In genomic region chr14:57533214-57533613, GRCh38 we compare ENCODE assay signal across 8 cellular contexts. TPM values are rescaled to one million over a fixed set of nuclear protein-coding genes. Genes with fewer than 3 reads are reported as not detected.
DNase-seq lines count a peak whose midpoint lies in the region; ATAC-seq lines count a peak whose summit lies in the region.

No MANE protein-coding gene starts in this region.

- H3K4me1 Mint-ChIP-seq in activated CD4-positive, alpha-beta T cell treated with anti-CD3 and anti-CD28 coated beads, Interleukin-2, amount 10 ng/mL, durations not matched to agents 24 days and 14 days = no peaks in the 10 kb centered on the region
- no peaks in the 10 kb centered on the region for H3K4me1 Mint-ChIP-seq in activated CD4-positive, alpha-beta memory T cell treated with anti-CD3 and anti-CD28 coated beads, Interleukin-2, amount 10 ng/mL, durations not matched to agents 7 days and 5 days
- H3K4me1 Mint-ChIP-seq in activated T-helper 2 cell treated with anti-CD3 and anti-CD28 coated beads, Interferon-gamma antibody, Interleukin-2, Interleukin-4, amounts not matched to agents 10 μg/mL and 5 μg/mL and 100 μg/mL, durations not matched to agents 14 hours and 24 hours and 36 hours (ENCODE audit: low read depth) = no peaks in the 10 kb centered on the region

- peak; percentile 56 for ATAC-seq in HG03097 (IDR thresholded peaks at IDR 0.05; ENCODE audit: low FRiP score, unreplicated experiment)
- no peak for ATAC-seq in GM19467 (IDR thresholded peaks at IDR 0.05; ENCODE audit: unreplicated experiment)
- no peak for ATAC-seq in GM21723 (IDR thresholded peaks at IDR 0.05; ENCODE audit: unreplicated experiment)

- POLR2A ChIA-PET in activated CD4-positive, alpha-beta memory T cell treated with anti-CD3 and anti-CD28 coated beads, Interleukin-2, amount 10 ng/mL, durations not matched to agents 7 days and 5 days (lab: Charles Lee) = no interaction called here

- CTCF ChIA-PET in activated CD4-positive, alpha-beta memory T cell treated with anti-CD3 and anti-CD28 coated beads, Interleukin-2, amount 10 ng/mL, durations not matched to agents 7 days and 5 days (lab: Charles Lee) = interaction anchor here (1.0 to 1.7 kb wide), 4 partner anchors 10 to 540 kb away, joined by 3 to 4 read pairs (median 4); no protein-coding TSS in a partner anchor

- H3K27ac Mint-ChIP-seq in activated CD4-positive, alpha-beta T cell treated with anti-CD3 and anti-CD28 coated beads, Interleukin-2, amount 10 ng/mL, durations not matched to agents 24 days and 14 days = no peak overlapping the region
- no peak overlapping the region for H3K27ac Mint-ChIP-seq in activated CD4-positive, alpha-beta memory T cell treated with anti-CD3 and anti-CD28 coated beads, Interleukin-2, amount 10 ng/mL, durations not matched to agents 7 days and 5 days
- no peak overlapping the region for H3K27ac Mint-ChIP-seq in activated T-helper 2 cell treated with anti-CD3 and anti-CD28 coated beads, Interferon-gamma antibody, Interleukin-2, Interleukin-4, amounts not matched to agents 10 μg/mL and 5 μg/mL and 100 μg/mL, durations not matched to agents 14 hours and 24 hours and 36 hours

- no peaks in the 10 kb centered on the region for H3K27me3 Mint-ChIP-seq in activated CD4-positive, alpha-beta T cell treated with anti-CD3 and anti-CD28 coated beads, Interleukin-2, amount 10 ng/mL, durations not matched to agents 24 days and 14 days
- no peaks in the 10 kb centered on the region for H3K27me3 Mint-ChIP-seq in activated CD4-positive, alpha-beta memory T cell treated with anti-CD3 and anti-CD28 coated beads, Interleukin-2, amount 10 ng/mL, durations not matched to agents 7 days and 5 days
- H3K27me3 Mint-ChIP-seq in activated T-helper 2 cell treated with anti-CD3 and anti-CD28 coated beads, Interferon-gamma antibody, Interleukin-2, Interleukin-4, amounts not matched to agents 10 μg/mL and 5 μg/mL and 100 μg/mL, durations not matched to agents 14 hours and 24 hours and 36 hours (ENCODE audit: low read depth) = no peaks in the 10 kb centered on the region

- H3K36me3 Mint-ChIP-seq in activated CD4-positive, alpha-beta T cell treated with anti-CD3 and anti-CD28 coated beads, Interleukin-2, amount 10 ng/mL, durations not matched to agents 24 days and 14 days (ENCODE audit: low read depth) = no peaks in the 10 kb centered on the region
- no peaks in the 10 kb centered on the region for H3K36me3 Mint-ChIP-seq in activated CD4-positive, alpha-beta memory T cell treated with anti-CD3 and anti-CD28 coated beads, Interleukin-2, amount 10 ng/mL, durations not matched to agents 7 days and 5 days (ENCODE audit: low read depth)
- no peaks in the 10 kb centered on the region for H3K36me3 Mint-ChIP-seq in activated T-helper 2 cell treated with anti-CD3 and anti-CD28 coated beads, Interferon-gamma antibody, Interleukin-2, Interleukin-4, amounts not matched to agents 10 μg/mL and 5 μg/mL and 100 μg/mL, durations not matched to agents 14 hours and 24 hours and 36 hours (ENCODE audit: low read depth)

- peak; percentile 57 for DNase-seq in activated CD4-positive, alpha-beta T cell treated with anti-CD3 and anti-CD28 coated beads, Interleukin-2, amount 10 ng/mL, durations not matched to agents 24 days and 14 days
- DNase-seq in activated CD4-positive, alpha-beta T cell treated with anti-CD3 and anti-CD28 coated beads for 4 hours = no peak
- peak; percentile 16 for DNase-seq in activated CD4-positive, alpha-beta memory T cell treated with anti-CD3 and anti-CD28 coated beads, Interleukin-2, amount 10 ng/mL, durations not matched to agents 7 days and 5 days
- peak; percentile 3 to 23 for DNase-seq in lung microvascular endothelial cell (ENCODE audit: low read depth in 2 of 2)
- DNase-seq in activated T-helper 2 cell treated with anti-CD3 and anti-CD28 coated beads, Interferon-gamma antibody, Interleukin-2, Interleukin-4, amounts not matched to agents 10 μg/mL and 5 μg/mL and 100 μg/mL, durations not matched to agents 14 hours and 24 hours and 36 hours (ENCODE audit: low spot score) = no peak

- no peak overlapping the region for H3K4me3 Mint-ChIP-seq in activated CD4-positive, alpha-beta T cell treated with anti-CD3 and anti-CD28 coated beads, Interleukin-2, amount 10 ng/mL, durations not matched to agents 24 days and 14 days
- H3K4me3 Mint-ChIP-seq in activated CD4-positive, alpha-beta memory T cell treated with anti-CD3 and anti-CD28 coated beads, Interleukin-2, amount 10 ng/mL, durations not matched to agents 7 days and 5 days = no peak overlapping the region
- no peak overlapping the region for H3K4me3 Mint-ChIP-seq in activated T-helper 2 cell treated with anti-CD3 and anti-CD28 coated beads, Interferon-gamma antibody, Interleukin-2, Interleukin-4, amounts not matched to agents 10 μg/mL and 5 μg/mL and 100 μg/mL, durations not matched to agents 14 hours and 24 hours and 36 hours (ENCODE audit: low read depth)

- H3K9me3 Mint-ChIP-seq in activated CD4-positive, alpha-beta T cell treated with anti-CD3 and anti-CD28 coated beads, Interleukin-2, amount 10 ng/mL, durations not matched to agents 24 days and 14 days = no peaks in the 10 kb centered on the region
- no peaks in the 10 kb centered on the region for H3K9me3 Mint-ChIP-seq in activated CD4-positive, alpha-beta memory T cell treated with anti-CD3 and anti-CD28 coated beads, Interleukin-2, amount 10 ng/mL, durations not matched to agents 7 days and 5 days
- H3K9me3 Mint-ChIP-seq in activated T-helper 2 cell treated with anti-CD3 and anti-CD28 coated beads, Interferon-gamma antibody, Interleukin-2, Interleukin-4, amounts not matched to agents 10 μg/mL and 5 μg/mL and 100 μg/mL, durations not matched to agents 14 hours and 24 hours and 36 hours = no peaks in the 10 kb centered on the region

- intact Hi-C loops in activated CD4-positive, alpha-beta T cell treated with anti-CD3 and anti-CD28 coated beads, Interleukin-2, amount 10 ng/mL, durations not matched to agents 24 days and 14 days (cut with micrococcal nuclease) = loop anchor here (5.0 kb wide), 1 partner anchor 539 kb away; no protein-coding TSS in a partner anchor
- intact Hi-C loops in activated T-helper 2 cell treated with anti-CD3 and anti-CD28 coated beads, Interferon-gamma antibody, Interleukin-2, Interleukin-4, amounts not matched to agents 10 μg/mL and 5 μg/mL and 100 μg/mL, durations not matched to agents 14 hours and 24 hours and 36 hours (cut with micrococcal nuclease) = no loop called here

RNA-seq across cellular contexts. Expression of gene CCDC198, which starts 39.6 kb away (rescaled TPM):
- not detected in 2 replicates for total RNA-seq in activated CD4-positive, alpha-beta T cell treated with anti-CD3 and anti-CD28 coated beads, Interleukin-2, amount 10 ng/mL, durations not matched to agents 24 days and 14 days
- total RNA-seq in activated CD4-positive, alpha-beta memory T cell treated with anti-CD3 and anti-CD28 coated beads, Interleukin-2, amount 10 ng/mL, durations not matched to agents 7 days and 5 days = not detected
- not detected in 2 replicates for total RNA-seq in lung microvascular endothelial cell
- total RNA-seq in activated T-helper 2 cell treated with anti-CD3 and anti-CD28 coated beads, Interferon-gamma antibody, Interleukin-2, Interleukin-4, amounts not matched to agents 10 μg/mL and 5 μg/mL and 100 μg/mL, durations not matched to agents 14 hours and 24 hours and 36 hours = not detected in 2 replicates

Comparison
In these comparisons a context has a peak if more than half of its experiments do, and no peak if none do; other contexts are left out.
1. DNase-seq: peak in activated CD4-positive, alpha-beta T cell treated with anti-CD3 and anti-CD28 coated beads, Interleukin-2, amount 10 ng/mL, durations not matched to agents 24 days and 14 days (single experiment), activated CD4-positive, alpha-beta memory T cell treated with anti-CD3 and anti-CD28 coated beads, Interleukin-2, amount 10 ng/mL, durations not matched to agents 7 days and 5 days (single experiment) and lung microvascular endothelial cell (2 of 2); none in activated CD4-positive, alpha-beta T cell treated with anti-CD3 and anti-CD28 coated beads for 4 hours (0 of 2) and activated T-helper 2 cell treated with anti-CD3 and anti-CD28 coated beads, Interferon-gamma antibody, Interleukin-2, Interleukin-4, amounts not matched to agents 10 μg/mL and 5 μg/mL and 100 μg/mL, durations not matched to agents 14 hours and 24 hours and 36 hours (single experiment).